ENCODE assay signal across 9 cellular contexts in the genomic region with DNA sequence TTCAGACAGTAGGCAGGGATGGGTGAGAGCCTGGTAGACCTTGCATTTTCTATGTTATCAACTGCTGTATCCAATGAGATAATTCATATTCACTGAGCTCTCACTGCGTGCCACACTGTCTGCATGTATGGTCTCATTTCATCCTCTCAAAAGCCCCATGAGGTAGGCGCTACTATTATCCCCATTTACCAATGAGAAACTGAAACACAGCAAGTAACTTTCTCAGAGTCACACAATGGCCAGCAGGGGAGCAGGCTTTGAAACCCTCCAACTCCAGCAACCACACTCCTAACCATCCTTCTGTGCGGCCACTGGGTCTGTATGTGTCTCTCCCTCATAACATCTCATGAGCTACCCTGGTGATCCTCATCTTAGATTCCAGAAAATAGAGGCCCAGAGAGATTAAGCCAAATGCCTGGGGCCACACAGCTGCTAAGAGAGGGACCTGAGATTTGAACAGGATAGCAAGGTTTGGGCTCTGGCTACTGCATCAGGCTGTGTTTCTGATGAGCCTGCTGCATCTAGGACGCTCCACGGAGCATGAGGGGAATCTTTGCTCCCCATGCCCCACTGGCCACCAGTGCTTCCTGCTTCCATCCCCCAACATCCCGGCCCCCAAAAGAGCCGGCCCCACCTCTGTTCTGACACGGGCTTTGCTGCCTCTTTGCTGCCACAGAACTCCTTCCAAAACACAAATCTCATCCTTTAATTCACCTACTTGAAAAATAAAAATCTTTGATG. TPM values are rescaled to one million over a fixed set of nuclear protein-coding genes. Genes with fewer than 3 reads are reported as not detected.
DNase-seq lines count a peak whose midpoint lies in the region; ATAC-seq and TF ChIP-seq lines count a peak whose summit lies in the region.
"Had no signal": no experiment of that assay in that cellular context is flagged by ENCODE, and none has a peak within 500 bp of the region (broad histone marks: within the 10 kb centered on the region; RNA-seq: fewer than 3 reads in every experiment).

No MANE protein-coding gene starts in this region.

- H3K4me3 Mint-ChIP-seq in Calu3 (ENCODE audit: low read depth, unreplicated experiment), result no peak overlapping the region
- peak overlapping the region; percentile 93 for H3K4me3 Mint-ChIP-seq in activated CD4-positive, alpha-beta memory T cell treated with anti-CD3 and anti-CD28 coated beads for 36 hours
- H3K4me3 Mint-ChIP-seq in immature natural killer cell, result peak overlapping the region; percentile 59 to 82 (median 79)
- H3K4me3 Mint-ChIP-seq in glutamatergic neuron (ENCODE audit: unreplicated experiment), result no peak overlapping the region

- no TSS peak for BruUV-seq in Calu3 (replicated peaks; lab: Mats Ljungman, UMichigan)

- H3K27me3 Mint-ChIP-seq in Calu3 (ENCODE audit: unreplicated experiment), result peaks cover 96% of the 10 kb centered on the region
- no peaks in the 10 kb centered on the region for H3K27me3 Mint-ChIP-seq in activated CD4-positive, alpha-beta memory T cell treated with anti-CD3 and anti-CD28 coated beads for 36 hours
- H3K27me3 Mint-ChIP-seq in immature natural killer cell (ENCODE audit: low read depth in 3 of 3), result peaks cover 14 to 45% (median 18%) of the 10 kb centered on the region in 3 donors
- H3K27me3 Mint-ChIP-seq in glutamatergic neuron (ENCODE audit: unreplicated experiment), result peaks cover 4% of the 10 kb centered on the region

- intact Hi-C loops in Calu3 (cut with micrococcal nuclease; ENCODE audit: unreplicated experiment), result loop anchor here (2.0 kb wide), 2 partner anchors 53 to 259 kb away; no protein-coding TSS in a partner anchor
- intact Hi-C loops in activated CD4-positive, alpha-beta memory T cell treated with anti-CD3 and anti-CD28 coated beads for 36 hours (cut with micrococcal nuclease), result loop anchor here (1.0 to 5.0 kb wide), 12 partner anchors 15 to 1125 kb away; a partner anchor contains a TSS

- CTCF ChIA-PET in Calu3 (lab: Charles Lee), result interaction anchor here (0.6 to 68.2 kb wide), 21 partner anchors 12 to 776 kb away, joined by 3 to 4142 read pairs (median 5); a partner anchor contains a TSS
- CTCF ChIA-PET in activated CD4-positive, alpha-beta memory T cell treated with anti-CD3 and anti-CD28 coated beads for 36 hours (lab: Charles Lee), result interaction anchor here (0.7 to 18.5 kb wide), 20 partner anchors 13 to 988 kb away, joined by 3 to 392 read pairs (median 14); a partner anchor contains a TSS

- H3K4me1 Mint-ChIP-seq in Calu3 (ENCODE audit: low read depth, unreplicated experiment), result peaks cover 17% of the 10 kb centered on the region
- peaks cover 72% of the 10 kb centered on the region for H3K4me1 Mint-ChIP-seq in activated CD4-positive, alpha-beta memory T cell treated with anti-CD3 and anti-CD28 coated beads for 36 hours (ENCODE audit: low read depth)
- H3K4me1 Mint-ChIP-seq in immature natural killer cell, result peaks cover 68 to 82% of the 10 kb centered on the region in 2 donors
- H3K4me1 Mint-ChIP-seq in glutamatergic neuron (ENCODE audit: low read depth, unreplicated experiment), result peaks cover 28% of the 10 kb centered on the region

- no peak overlapping the region for H3K27ac Mint-ChIP-seq in Calu3 (ENCODE audit: unreplicated experiment)
- peak overlapping the region; percentile 96 for H3K27ac Mint-ChIP-seq in activated CD4-positive, alpha-beta memory T cell treated with anti-CD3 and anti-CD28 coated beads for 36 hours
- H3K27ac Mint-ChIP-seq in immature natural killer cell, result peak overlapping the region; percentile 79 to 97 (median 94)
- no peak overlapping the region for H3K27ac Mint-ChIP-seq in glutamatergic neuron (ENCODE audit: unreplicated experiment)

- ATAC-seq in HG02678 (IDR thresholded peaks at IDR 0.05; ENCODE audit: unreplicated experiment) (peak; percentile 37), SK-N-SH treated with all-trans-retinoic acid at 6 μM for 48 hours (no peak)
- ATAC-seq: body of pancreas had no signal

- H3K9me3 Mint-ChIP-seq in Calu3 (ENCODE audit: low read depth, unreplicated experiment), result no peaks in the 10 kb centered on the region
- no peaks in the 10 kb centered on the region for H3K9me3 Mint-ChIP-seq in activated CD4-positive, alpha-beta memory T cell treated with anti-CD3 and anti-CD28 coated beads for 36 hours
- peaks cover 0 to 2% (median 0%) of the 10 kb centered on the region in 6 donors for H3K9me3 Mint-ChIP-seq in immature natural killer cell
- H3K9me3 Mint-ChIP-seq in glutamatergic neuron (ENCODE audit: unreplicated experiment), result peaks cover 9% of the 10 kb centered on the region

- TF ChIP-seq CTCF in Calu3 (IDR thresholded peaks at IDR 0.05; ENCODE audit: unreplicated experiment), result no peak
- no peak for TF ChIP-seq CTCF in glutamatergic neuron (IDR thresholded peaks at IDR 0.05; ENCODE audit: partially characterized antibody, unreplicated experiment)

- POLR2A ChIA-PET in activated CD4-positive, alpha-beta memory T cell treated with anti-CD3 and anti-CD28 coated beads for 36 hours (lab: Charles Lee), result interaction anchor here (0.5 to 8.2 kb wide), 26 partner anchors 10 to 1117 kb away, joined by 3 to 169 read pairs (median 7); a partner anchor contains a TSS

- peak; percentile 63 for DNase-seq in Calu3
- peak; percentile 84 for DNase-seq in activated CD4-positive, alpha-beta memory T cell treated with anti-CD3 and anti-CD28 coated beads for 36 hours
- DNase-seq in immature natural killer cell, result peak; percentile 60 to 62 (median 62)
- no peak for DNase-seq in glutamatergic neuron
- DNase-seq in NCI-H2227 treated with DMSO at 0.1 percent for 48 hours (lab: John Stamatoyannopoulos, UW), result no peak
- no peak for DNase-seq in NCI-H1930 (lab: John Stamatoyannopoulos, UW)

- H3K36me3 Mint-ChIP-seq in Calu3 (ENCODE audit: insufficient read depth, unreplicated experiment) (no peaks in the 10 kb centered on the region), immature natural killer cell (no peaks in the 10 kb centered on the region), glutamatergic neuron (ENCODE audit: unreplicated experiment) (no peaks in the 10 kb centered on the region)
- H3K36me3 Mint-ChIP-seq in activated CD4-positive, alpha-beta memory T cell treated with anti-CD3 and anti-CD28 coated beads for 36 hours, result peaks cover 79% of the 10 kb centered on the region

TF ChIP-seq in SK-N-SH treated with all-trans-retinoic acid at 6 μM for 48 hours, 23 proteins besides CTCF, POLR2A, EP300 and RAD21:
- TF ChIP-seq ZNF70 (CRISPR knock-in tag; IDR thresholded peaks at IDR 0.05) (no peak), TCF4 (CRISPR knock-in tag; IDR thresholded peaks at IDR 0.05; ENCODE audit: borderline replicate concordance) (no peak), BACH2 (CRISPR knock-in tag; IDR thresholded peaks at IDR 0.05; ENCODE audit: borderline replicate concordance) (no peak), CSDC2 (CRISPR knock-in tag; IDR thresholded peaks at IDR 0.05) (no peak), ZC3H10 (CRISPR knock-in tag; IDR thresholded peaks at IDR 0.05) (no peak), GLIS3 (CRISPR knock-in tag; IDR thresholded peaks at IDR 0.05) (no peak)
- TF ChIP-seq, protein P1, sequence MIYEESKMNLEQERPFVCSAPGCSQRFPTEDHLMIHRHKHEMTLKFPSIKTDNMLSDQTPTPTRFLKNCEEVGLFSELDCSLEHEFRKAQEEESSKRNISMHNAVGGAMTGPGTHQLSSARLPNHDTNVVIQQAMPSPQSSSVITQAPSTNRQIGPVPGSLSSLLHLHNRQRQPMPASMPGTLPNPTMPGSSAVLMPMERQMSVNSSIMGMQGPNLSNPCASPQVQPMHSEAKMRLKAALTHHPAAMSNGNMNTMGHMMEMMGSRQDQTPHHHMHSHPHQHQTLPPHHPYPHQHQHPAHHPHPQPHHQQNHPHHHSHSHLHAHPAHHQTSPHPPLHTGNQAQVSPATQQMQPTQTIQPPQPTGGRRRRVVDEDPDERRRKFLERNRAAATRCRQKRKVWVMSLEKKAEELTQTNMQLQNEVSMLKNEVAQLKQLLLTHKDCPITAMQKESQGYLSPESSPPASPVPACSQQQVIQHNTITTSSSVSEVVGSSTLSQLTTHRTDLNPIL (CRISPR knock-in tag; IDR thresholded peaks at IDR 0.05; ENCODE audit: low read depth), result no peak

RNA-seq across cellular contexts. Expression of a gene that starts 3.2 kb away (rescaled TPM):
- total RNA-seq in Calu3 (2022), result not detected in 2 replicates
- total RNA-seq in activated CD4-positive, alpha-beta memory T cell treated with anti-CD3 and anti-CD28 coated beads for 36 hours, result 100 to 1,000 TPM; 137 to 145 TPM
- polyA plus RNA-seq in immature natural killer cell, result 10 to 100 TPM; 29.6 to 50.9 (median 43.2) TPM
- not detected for total RNA-seq in glutamatergic neuron (ENCODE audit: unreplicated experiment)

Comparison
In these comparisons a context has a peak if more than half of its experiments do, and no peak if none do; other contexts are left out.
1. DNase-seq: peak in Calu3 (single experiment), activated CD4-positive, alpha-beta memory T cell treated with anti-CD3 and anti-CD28 coated beads for 36 hours (single experiment) and immature natural killer cell (3 of 3); none in glutamatergic neuron (single experiment), NCI-H2227 treated with DMSO at 0.1 percent for 48 hours (single experiment) and NCI-H1930 (0 of 2).
2. H3K27ac Mint-ChIP-seq: peak in activated CD4-positive, alpha-beta memory T cell treated with anti-CD3 and anti-CD28 coated beads for 36 hours (single experiment) and immature natural killer cell (6 of 6); none in Calu3 (single experiment) and glutamatergic neuron (single experiment).
3. H3K4me3 Mint-ChIP-seq: peak in activated CD4-positive, alpha-beta memory T cell treated with anti-CD3 and anti-CD28 coated beads for 36 hours (single experiment) and immature natural killer cell (5 of 5); none in Calu3 (single experiment) and glutamatergic neuron (single experiment).
4. RNA of a gene that starts 3.2 kb away (total RNA-seq): 137 to 145 TPM in activated CD4-positive, alpha-beta memory T cell treated with anti-CD3 and anti-CD28 coated beads for 36 hours; not detected in Calu3 and not detected in glutamatergic neuron (single experiment); every median in the first group is over 100 times any median in the second.